ENCODE assay signal across 9 cellular contexts in the genomic region with DNA sequence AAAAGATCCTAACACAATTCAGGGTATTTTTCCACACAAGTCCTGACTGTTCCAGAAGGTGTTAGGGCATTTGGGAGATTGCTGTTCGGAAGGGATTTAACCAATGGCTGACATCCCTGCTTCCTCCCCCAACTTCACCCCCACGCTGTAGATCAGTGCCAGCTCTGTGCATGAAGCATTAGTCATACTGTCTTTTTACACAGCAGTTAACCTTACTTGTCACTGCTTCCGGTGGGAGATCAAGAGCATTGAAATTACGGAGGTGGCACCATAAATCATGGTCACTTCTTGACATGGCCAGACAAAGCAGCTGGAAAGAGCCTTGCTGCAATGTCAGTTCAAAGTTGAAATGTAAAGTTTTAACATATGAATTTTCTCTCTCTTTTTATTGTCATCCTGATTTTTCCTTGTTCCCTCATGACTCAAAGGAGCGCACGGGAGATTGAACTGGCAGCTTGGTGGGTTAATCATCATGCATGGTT.
A peak's percentile ranks its signal among the peaks of the same experiment; 100 is the strongest.
DNase-seq lines count a peak whose midpoint lies in the region; ATAC-seq lines count a peak whose summit lies in the region.
"Had no signal": no experiment of that assay in that cellular context is flagged by ENCODE, and none has a peak within 500 bp of the region (broad histone marks: within the 10 kb centered on the region; RNA-seq: fewer than 3 reads in every experiment).

No MANE protein-coding gene starts in this region.

- no peaks in the 10 kb centered on the region for H3K36me3 ChIP-seq in adipocyte (ENCODE audit: control insufficient read depth, insufficient read depth, low read length, severe bottlenecking)

- H3K9me3 ChIP-seq in adipocyte (ENCODE audit: control insufficient read depth, low read length), result no peaks in the 10 kb centered on the region

- in situ Hi-C loops in KBM-7 (cut with MboI; ENCODE audit: low pct_unique_long_range_greater_than_20kb, low sequenced_read_pairs) (no loop called here), G401 (cut with HindIII; ENCODE audit: low sequenced_read_pairs) (no loop called here)

- H3K4me3 ChIP-seq in adipocyte (ENCODE audit: low read length), result peak overlapping the region; percentile 68

- no peaks in the 10 kb centered on the region for H3K27me3 ChIP-seq in adipocyte (replicated peaks; ENCODE audit: control insufficient read depth, insufficient read depth, low read length)

- no peak overlapping the region for H3K9ac ChIP-seq in adipocyte (ENCODE audit: low read length)

- no peak for ATAC-seq in HG03378 (IDR thresholded peaks at IDR 0.05; ENCODE audit: unreplicated experiment)

- H3K4me1 ChIP-seq in adipocyte (ENCODE audit: control insufficient read depth, insufficient read depth, low read length), result peaks cover 23% of the 10 kb centered on the region

- peak; percentile 3 for DNase-seq in CD1c-positive myeloid dendritic cell (ENCODE audit: extremely low spot score)
- DNase-seq in KBM-7, result peak; percentile 88
- DNase-seq in adipocyte (ENCODE audit: low read depth), result no peak
- peak; percentile 74 to 88 for DNase-seq in lung microvascular endothelial cell (ENCODE audit: low read depth in 2 of 2)
- no peak for DNase-seq in G401 (ENCODE audit: low spot score)
- no peak for DNase-seq in epidermal melanocyte (ENCODE audit: insufficient read length, low spot score)
- no peak for DNase-seq in SIG-M5 treated with dmso at 0.1 percent for 504 hours (lab: John Stamatoyannopoulos, UW; ENCODE audit: unreplicated experiment)
- DNase-seq: activated naive CD4-positive, alpha-beta T cell treated with anti-CD3 and anti-CD28 coated beads, Interleukin-2, amount 10 ng/mL, durations not matched to agents 7 days and 5 days had no signal

Comparison
In these comparisons a context has a peak if more than half of its experiments do, and no peak if none do; other contexts are left out.
1. DNase-seq: peak in CD1c-positive myeloid dendritic cell (single experiment), KBM-7 (single experiment) and lung microvascular endothelial cell (2 of 2); none in adipocyte (single experiment), G401 (single experiment), epidermal melanocyte (single experiment) and SIG-M5 treated with dmso at 0.1 percent for 504 hours (single experiment).